In the genomic region with DNA sequence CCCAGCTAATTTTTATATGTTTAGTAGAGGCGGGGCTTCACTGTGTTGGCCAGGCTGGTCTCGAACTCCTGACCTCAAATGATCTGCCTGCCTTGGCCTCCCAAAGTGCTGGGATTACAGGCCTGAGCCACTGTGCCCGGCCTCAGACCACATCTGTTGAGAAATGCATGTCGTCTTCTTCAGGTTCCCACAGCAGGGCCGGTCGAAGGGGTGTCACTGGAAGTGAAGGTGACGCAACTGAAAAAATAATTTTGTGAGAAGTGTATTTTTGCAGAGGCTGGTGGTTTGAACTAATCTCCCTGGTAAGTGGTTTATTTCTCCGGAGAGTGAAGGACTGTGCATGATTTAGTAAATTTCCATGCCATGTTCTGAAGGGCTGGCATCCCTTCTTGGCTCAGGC, we compare ENCODE assay signal across 14 cellular contexts.
"Had no signal": no experiment of that assay in that cellular context is flagged by ENCODE, and none has a peak within 500 bp of the region (broad histone marks: within the 10 kb centered on the region; RNA-seq: fewer than 3 reads in every experiment).

No MANE protein-coding gene starts in this region.

- H3K27ac Mint-ChIP-seq: activated B cell treated with CpG ODN at 0.5 μM for 24 hours; activated naive CD4-positive, alpha-beta T cell treated with anti-CD3 and anti-CD28 coated beads, Interleukin-2, amount 10 ng/mL, durations not matched to agents 7 days and 5 days; natural killer cell had no signal

- H3K4me3 Mint-ChIP-seq: activated B cell treated with CpG ODN at 0.5 μM for 24 hours; activated naive CD4-positive, alpha-beta T cell treated with anti-CD3 and anti-CD28 coated beads, Interleukin-2, amount 10 ng/mL, durations not matched to agents 7 days and 5 days; natural killer cell had no signal

- DNase-seq: activated B cell treated with CpG ODN at 0.5 μM for 24 hours; activated CD4-positive, alpha-beta T cell treated with anti-CD3 and anti-CD28 coated beads for 4 hours; activated CD4-positive, alpha-beta T cell treated with anti-CD3 and anti-CD28 coated beads, Interleukin-2, amount 50 U/mL, for 48 hours; activated naive CD4-positive, alpha-beta T cell treated with anti-CD3 and anti-CD28 coated beads, Interleukin-2, amount 10 ng/mL, durations not matched to agents 7 days and 5 days; activated T-cell treated with anti-CD3 and anti-CD28 coated beads, Interleukin-2, amount 50 U/mL, for 48 hours; foreskin fibroblast; heart right ventricle; islet precursor cell; left cardiac atrium; midbrain; natural killer cell; stimulated activated CD4-positive, alpha-beta T cell treated with anti-CD3 and anti-CD28 coated beads, Interleukin-4, amount 100 ng/mL, for 24 hours; stimulated activated naive CD4-positive, alpha-beta T cell treated with Interleukin-2 at 50 U/mL for 16 hours; upper lobe of left lung had no signal

- ATAC-seq: heart right ventricle, left cardiac atrium had no signal

- H3K4me1 Mint-ChIP-seq: activated B cell treated with CpG ODN at 0.5 μM for 24 hours; activated naive CD4-positive, alpha-beta T cell treated with anti-CD3 and anti-CD28 coated beads, Interleukin-2, amount 10 ng/mL, durations not matched to agents 7 days and 5 days; natural killer cell had no signal

- H3K36me3 Mint-ChIP-seq: activated naive CD4-positive, alpha-beta T cell treated with anti-CD3 and anti-CD28 coated beads, Interleukin-2, amount 10 ng/mL, durations not matched to agents 7 days and 5 days; natural killer cell had no signal

- H3K9me3 Mint-ChIP-seq: activated B cell treated with CpG ODN at 0.5 μM for 24 hours; activated naive CD4-positive, alpha-beta T cell treated with anti-CD3 and anti-CD28 coated beads, Interleukin-2, amount 10 ng/mL, durations not matched to agents 7 days and 5 days; natural killer cell had no signal

- H3K27me3 Mint-ChIP-seq: activated B cell treated with CpG ODN at 0.5 μM for 24 hours had no signal
